ENCODE assay signal across 22 cellular contexts in genomic region chr4:19698961-19699360, GRCh38.
DNase-seq lines count a peak whose midpoint lies in the region; ATAC-seq, FAIRE-seq and TF ChIP-seq lines count a peak whose summit lies in the region.
"Had no signal": no experiment of that assay in that cellular context is flagged by ENCODE, and none has a peak within 500 bp of the region (broad histone marks: within the 10 kb centered on the region; RNA-seq: fewer than 3 reads in every experiment).

No MANE protein-coding gene starts in this region.

- no peaks in the 10 kb centered on the region for H3K36me3 Mint-ChIP-seq in astrocyte (ENCODE audit: low read depth, unreplicated experiment)
- H3K36me3 Mint-ChIP-seq: CD8-positive, alpha-beta T cell had no signal

- FAIRE-seq in astrocyte (lab: Jason Lieb, UNC): no peak
- FAIRE-seq: A549, D721Med, GM12878, GM12892, GM18507 had no signal

- H3K4me3 ChIP-seq in astrocyte (ENCODE audit: insufficient read depth, low read depth, low read length) (no peak overlapping the region), smooth muscle cell (no peak overlapping the region)
- H3K4me3 ChIP-seq: A549; BLaER1 treated with 17β-estradiol and CSF1 and Interleukin-3, amounts not matched to agents 10 nM and 100 nM; GM12878 had no signal

- no peaks in the 10 kb centered on the region for H3K27me3 ChIP-seq in astrocyte (ENCODE audit: insufficient read depth, low read length)
- no peaks in the 10 kb centered on the region for H3K27me3 ChIP-seq in smooth muscle cell (ENCODE audit: low read depth)
- H3K27me3 ChIP-seq: BLaER1 treated with 17β-estradiol and CSF1 and Interleukin-3, amounts not matched to agents 10 nM and 100 nM had no signal

- no peak overlapping the region for H3K27ac Mint-ChIP-seq in astrocyte (ENCODE audit: unreplicated experiment)
- H3K27ac Mint-ChIP-seq: B cell; CD4-positive, alpha-beta T cell; CD8-positive, alpha-beta T cell had no signal

- no peaks in the 10 kb centered on the region for H3F3A ChIP-seq in smooth muscle cell (ENCODE audit: low read depth)

- H3K9me3 ChIP-seq in astrocyte (ENCODE audit: insufficient read depth, low read depth, low read length) (no peaks in the 10 kb centered on the region), smooth muscle cell (replicated peaks; ENCODE audit: low read depth) (no peaks in the 10 kb centered on the region)
- H3K9me3 ChIP-seq: A549, Caco-2 had no signal

- H3K27ac ChIP-seq in astrocyte (ENCODE audit: low read depth, low read length) (no peak overlapping the region), smooth muscle cell (ENCODE audit: low read depth) (no peak overlapping the region)
- H3K27ac ChIP-seq: 22Rv1, A549, C4-2B had no signal

- DNase-seq in EH (ENCODE audit: low read depth) (peak; percentile 31), astrocyte (ENCODE audit: low read depth) (peak; percentile 62), smooth muscle cell (lab: John Stamatoyannopoulos, UW; ENCODE audit: unreplicated experiment) (no peak), Right ventricle myocardium inferior (ENCODE audit: missing footprints) (no peak), T-helper 9 cell (no peak)
- DNase-seq: AML-193; Caco-2; Calu3; CD4-positive, alpha-beta T cell; CD8-positive, alpha-beta T cell; DMS79 treated with DMSO at 0.1 percent for 48 hours; EL; GDM1 had no signal

- H3K4me1 ChIP-seq in astrocyte (ENCODE audit: insufficient read depth, low read length): no peaks in the 10 kb centered on the region
- no peaks in the 10 kb centered on the region for H3K4me1 ChIP-seq in smooth muscle cell (ENCODE audit: low read depth)
- H3K4me1 ChIP-seq: A549, Caco-2 had no signal

- intact Hi-C loops in Right ventricle myocardium inferior (cut with DNase I): no loop called here

- no peaks in the 10 kb centered on the region for H3K79me2 ChIP-seq in astrocyte (ENCODE audit: insufficient read depth, low read length)
- no peaks in the 10 kb centered on the region for H3K79me2 ChIP-seq in smooth muscle cell (ENCODE audit: low read depth)

- no peak overlapping the region for H3K4me2 ChIP-seq in astrocyte (ENCODE audit: low read length)
- no peak overlapping the region for H3K4me2 ChIP-seq in smooth muscle cell
- H3K4me2 ChIP-seq: A549 had no signal

- no peak overlapping the region for H3K9ac ChIP-seq in astrocyte (ENCODE audit: low read length)
- no peak overlapping the region for H3K9ac ChIP-seq in smooth muscle cell (ENCODE audit: low read depth)
- H3K9ac ChIP-seq: BLaER1 treated with 17β-estradiol and CSF1 and Interleukin-3, amounts not matched to agents 10 nM and 100 nM had no signal

- no peaks in the 10 kb centered on the region for H3K36me3 ChIP-seq in astrocyte (ENCODE audit: insufficient read depth, low read length)
- H3K36me3 ChIP-seq in smooth muscle cell (ENCODE audit: low read depth): no peaks in the 10 kb centered on the region
- H3K36me3 ChIP-seq: BLaER1 treated with 17β-estradiol and CSF1 and Interleukin-3, amounts not matched to agents 10 nM and 100 nM had no signal

- 93% methylated on average over 1 of the region's 1 CpG for WGBS in smooth muscle cell (ENCODE audit: low lambda C conversion rate)

- H2AFZ ChIP-seq in astrocyte (ENCODE audit: low read depth, low read length): no peak overlapping the region
- peak overlapping the region; percentile 8 for H2AFZ ChIP-seq in smooth muscle cell (ENCODE audit: low read depth)

- peaks cover 7% of the 10 kb centered on the region for H3K4me1 Mint-ChIP-seq in astrocyte (ENCODE audit: low read depth, unreplicated experiment)

- H4K20me1 ChIP-seq in astrocyte (ENCODE audit: insufficient read depth, low read length): no peaks in the 10 kb centered on the region
- H4K20me1 ChIP-seq in smooth muscle cell (ENCODE audit: low read depth): no peaks in the 10 kb centered on the region
- H4K20me1 ChIP-seq: BLaER1 treated with 17β-estradiol and CSF1 and Interleukin-3, amounts not matched to agents 10 nM and 100 nM had no signal

- H3K27me3 Mint-ChIP-seq in astrocyte (ENCODE audit: low read depth, unreplicated experiment): no peaks in the 10 kb centered on the region
- H3K27me3 Mint-ChIP-seq: B cell; CD4-positive, alpha-beta T cell had no signal

- ATAC-seq in Right ventricle myocardium inferior: no peak
- ATAC-seq: A549; CD8-positive, alpha-beta T cell; GM12878 had no signal

- peaks cover 13% of the 10 kb centered on the region for H3K9me3 Mint-ChIP-seq in astrocyte (ENCODE audit: unreplicated experiment)

- TF ChIP-seq CTCF in astrocyte (IDR thresholded peaks at IDR 0.05; ENCODE audit: insufficient read depth, low read depth, low read length) (no peak), smooth muscle cell (IDR thresholded peaks at IDR 0.05; ENCODE audit: borderline replicate concordance, insufficient read depth, poor library complexity, severe bottlenecking) (no peak)

- H3K4me3 Mint-ChIP-seq in astrocyte (ENCODE audit: unreplicated experiment): no peak overlapping the region
- H3K4me3 Mint-ChIP-seq: B cell; CD4-positive, alpha-beta T cell; CD8-positive, alpha-beta T cell had no signal

Comparison
In these comparisons a context has a peak if more than half of its experiments do, and no peak if none do; other contexts are left out.
1. DNase-seq: peak in EH (single experiment) and astrocyte (single experiment); none in smooth muscle cell (single experiment), Right ventricle myocardium inferior (single experiment) and T-helper 9 cell (single experiment).